16 cellular contexts compared by ENCODE assay signal in the genomic region with DNA sequence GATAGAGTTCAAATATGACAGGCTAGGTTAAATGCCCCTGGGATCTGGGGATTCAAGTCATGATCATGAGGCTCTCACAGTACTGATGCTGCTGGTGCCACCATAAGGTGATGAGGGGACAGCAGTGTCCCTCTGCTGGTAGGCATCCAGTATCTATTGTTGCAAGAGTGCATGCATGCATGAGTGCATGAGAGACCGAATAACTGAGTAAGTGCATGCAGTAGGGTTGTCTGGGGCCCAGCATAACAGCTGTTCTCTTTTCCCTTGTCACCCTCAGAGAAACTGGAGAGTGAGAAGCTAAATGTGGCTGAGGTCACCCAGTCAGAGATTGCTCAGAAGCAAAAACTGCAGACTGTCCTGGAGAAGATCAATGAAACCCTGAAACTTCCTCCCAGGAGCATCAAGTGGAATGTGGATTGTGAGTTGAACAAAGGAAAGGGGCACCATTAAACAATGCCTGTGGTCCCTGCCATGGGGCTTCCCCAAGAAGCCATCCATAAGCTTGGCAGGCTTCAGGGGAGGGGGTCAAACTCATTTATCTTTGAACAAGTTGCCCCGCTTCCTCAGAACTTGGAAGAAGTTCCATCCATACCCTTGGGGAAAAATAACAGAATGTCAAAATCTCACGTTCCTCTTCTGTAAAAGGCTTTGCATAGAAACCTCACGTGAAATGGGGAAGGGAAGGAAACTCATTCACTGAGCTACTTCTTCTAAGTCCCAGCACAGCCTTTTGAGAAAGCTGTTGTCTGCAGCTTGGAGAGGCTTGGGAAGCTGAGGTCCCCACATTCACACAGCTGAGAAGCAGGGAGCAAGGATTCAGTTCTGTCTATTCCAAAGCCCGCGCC.
A peak's percentile ranks its signal among the peaks of the same experiment; 100 is the strongest.
DNase-seq lines count a peak whose midpoint lies in the region; ATAC-seq and TF ChIP-seq lines count a peak whose summit lies in the region.
"Had no signal": no experiment of that assay in that cellular context is flagged by ENCODE, and none has a peak within 500 bp of the region (broad histone marks: within the 10 kb centered on the region; RNA-seq: fewer than 3 reads in every experiment).

No MANE protein-coding gene starts in this region.

- POLR2A ChIA-PET in A673 (lab: Charles Lee; ENCODE audit: low non-redundant PET), result no interaction called here
- POLR2A ChIA-PET in HEK293T (lab: Yijun Ruan, JAX), result no interaction called here

- intact Hi-C loops in A673 (cut with micrococcal nuclease; ENCODE audit: unreplicated experiment), result no loop called here

- no peak for ATAC-seq in HG03196 (IDR thresholded peaks at IDR 0.05; ENCODE audit: unreplicated experiment)
- ATAC-seq in stimulated activated naive B cell treated with anti-CD40 and anti-IgM and Interleukin-4, amounts not matched to agents 10 μg/mL and 1 μg/mL and 100 μg/mL, for 72 hours (replicated peaks), result no peak
- ATAC-seq: activated naive CD4-positive, alpha-beta T cell treated with anti-CD3 and anti-CD28 coated beads, Interleukin-2, amount 50 U/mL, for 72 hours had no signal

- TF ChIP-seq CTCF in A673 (conservative IDR thresholded peaks at IDR 0.05; ENCODE audit: low read depth, low read length) (0 out of 2 replicates have a peak, but pooled peaks have one; percentile 18), GM12864 (IDR thresholded peaks at IDR 0.05; ENCODE audit: low read depth, low read length, missing control alignments) (peak; percentile 12), progenitor cell of endocrine pancreas (IDR thresholded peaks at IDR 0.05; ENCODE audit: unreplicated experiment) (no peak)

- DNase-seq in A673 (ENCODE audit: low spot score), result peak; percentile 7
- DNase-seq in GM12864 (ENCODE audit: low read depth), result no peak
- peak; percentile 37 for DNase-seq in SK-MEL-5 (ENCODE audit: low read depth, low spot score)
- peak; percentile 6 for DNase-seq in kidney tubule cell (ENCODE audit: low spot score)
- no peak for DNase-seq in progenitor cell of endocrine pancreas (ENCODE audit: low spot score, unreplicated experiment)
- DNase-seq in stimulated activated naive B cell treated with anti-CD40 and anti-IgM and Interleukin-4, amounts not matched to agents 10 μg/mL and 1 μg/mL and 100 μg/mL, for 72 hours, result no peak
- DNase-seq in HEK293T (ENCODE audit: extremely low spot score), result no peak
- DNase-seq: activated CD8-positive, alpha-beta memory T cell treated with anti-CD3 and anti-CD28 coated beads for 24 hours; glutamatergic neuron; MV-4-11; T-helper 1 cell; transverse colon had no signal

- CTCF ChIA-PET in A673 (lab: Charles Lee) (no interaction called here), HEK293T (lab: Yijun Ruan, JAX) (no interaction called here)

- no peak overlapping the region for H3K27ac ChIP-seq in A673 (ENCODE audit: low read depth, low read length, poor library complexity, severe bottlenecking)
- H3K27ac ChIP-seq: transverse colon had no signal

- no peaks in the 10 kb centered on the region for H3K9me3 ChIP-seq in A673 (ENCODE audit: low read depth, low read length, poor library complexity, severe bottlenecking)
- H3K9me3 ChIP-seq: transverse colon had no signal

- BruUV-seq in A673 (replicated peaks; lab: Mats Ljungman, UMichigan), result no TSS peak

- no peaks in the 10 kb centered on the region for H3K4me1 Mint-ChIP-seq in progenitor cell of endocrine pancreas (ENCODE audit: low read depth)
- no peaks in the 10 kb centered on the region for H3K4me1 Mint-ChIP-seq in stimulated activated naive B cell treated with anti-CD40 and anti-IgM and Interleukin-4, amounts not matched to agents 10 μg/mL and 1 μg/mL and 100 μg/mL, for 72 hours
- H3K4me1 Mint-ChIP-seq: memory B cell had no signal

- H3K4me1 ChIP-seq in A673 (ENCODE audit: insufficient read depth, low read length, poor library complexity, severe bottlenecking), result no peaks in the 10 kb centered on the region
- H3K4me1 ChIP-seq: transverse colon had no signal

- in situ Hi-C loops in SK-MEL-5 (cut with HindIII; ENCODE audit: low pct_unique_long_range_greater_than_20kb, low sequenced_read_pairs), result no loop called here

- peaks cover 17% of the 10 kb centered on the region for H3K36me3 Mint-ChIP-seq in progenitor cell of endocrine pancreas (ENCODE audit: insufficient read depth)
- H3K36me3 Mint-ChIP-seq in stimulated activated naive B cell treated with anti-CD40 and anti-IgM and Interleukin-4, amounts not matched to agents 10 μg/mL and 1 μg/mL and 100 μg/mL, for 72 hours, result no peaks in the 10 kb centered on the region
- H3K36me3 Mint-ChIP-seq: activated naive CD4-positive, alpha-beta T cell treated with anti-CD3 and anti-CD28 coated beads, Interleukin-2, amount 50 U/mL, for 72 hours; memory B cell had no signal

- H3K9me3 Mint-ChIP-seq in progenitor cell of endocrine pancreas (ENCODE audit: low read depth), result no peaks in the 10 kb centered on the region
- no peaks in the 10 kb centered on the region for H3K9me3 Mint-ChIP-seq in stimulated activated naive B cell treated with anti-CD40 and anti-IgM and Interleukin-4, amounts not matched to agents 10 μg/mL and 1 μg/mL and 100 μg/mL, for 72 hours
- H3K9me3 Mint-ChIP-seq: activated naive CD4-positive, alpha-beta T cell treated with anti-CD3 and anti-CD28 coated beads, Interleukin-2, amount 50 U/mL, for 72 hours; dendritic cell treated with granulocyte-macrophage colony-stimulating factor and Interleukin-4, amounts not matched to agents 40 ng/mL and 50 ng/mL, for 4 days; memory B cell had no signal

- no peaks in the 10 kb centered on the region for H3K36me3 ChIP-seq in A673 (ENCODE audit: insufficient read depth, low read length, poor library complexity, severe bottlenecking)

- H3K27me3 ChIP-seq in A673 (replicated peaks; ENCODE audit: insufficient read depth, low read depth, low read length, poor library complexity), result no peaks in the 10 kb centered on the region
- H3K27me3 ChIP-seq: transverse colon had no signal

- no peak overlapping the region for H3K27ac Mint-ChIP-seq in progenitor cell of endocrine pancreas
- H3K27ac Mint-ChIP-seq in stimulated activated naive B cell treated with anti-CD40 and anti-IgM and Interleukin-4, amounts not matched to agents 10 μg/mL and 1 μg/mL and 100 μg/mL, for 72 hours, result no peak overlapping the region
- H3K27ac Mint-ChIP-seq: activated naive CD4-positive, alpha-beta T cell treated with anti-CD3 and anti-CD28 coated beads, Interleukin-2, amount 50 U/mL, for 72 hours; dendritic cell treated with granulocyte-macrophage colony-stimulating factor and Interleukin-4, amounts not matched to agents 40 ng/mL and 50 ng/mL, for 4 days; memory B cell had no signal

- H3K4me3 Mint-ChIP-seq in progenitor cell of endocrine pancreas (ENCODE audit: low read depth), result no peak overlapping the region
- no peak overlapping the region for H3K4me3 Mint-ChIP-seq in stimulated activated naive B cell treated with anti-CD40 and anti-IgM and Interleukin-4, amounts not matched to agents 10 μg/mL and 1 μg/mL and 100 μg/mL, for 72 hours
- H3K4me3 Mint-ChIP-seq: dendritic cell treated with granulocyte-macrophage colony-stimulating factor and Interleukin-4, amounts not matched to agents 40 ng/mL and 50 ng/mL, for 4 days; memory B cell had no signal

- H3K4me3 ChIP-seq in A673 (ENCODE audit: low read depth, low read length, poor library complexity, severe bottlenecking) (no peak overlapping the region), GM12864 (ENCODE audit: low read depth, low read length) (no peak overlapping the region)
- H3K4me3 ChIP-seq: transverse colon had no signal

- H3K27me3 Mint-ChIP-seq in progenitor cell of endocrine pancreas, result no peaks in the 10 kb centered on the region
- no peaks in the 10 kb centered on the region for H3K27me3 Mint-ChIP-seq in stimulated activated naive B cell treated with anti-CD40 and anti-IgM and Interleukin-4, amounts not matched to agents 10 μg/mL and 1 μg/mL and 100 μg/mL, for 72 hours
- H3K27me3 Mint-ChIP-seq: memory B cell had no signal

TF ChIP-seq in HEK293T, 16 proteins besides CTCF, POLR2A, EP300 and RAD21:
- TF ChIP-seq ARNT (IDR thresholded peaks at IDR 0.05), result no peak
TF ChIP-seq in HEK293T: peak in this region for 0.

Comparison
In these comparisons a context has a peak if more than half of its experiments do, and no peak if none do; other contexts are left out.
1. DNase-seq: peak in A673 (single experiment), SK-MEL-5 (single experiment) and kidney tubule cell (single experiment); none in GM12864 (single experiment), progenitor cell of endocrine pancreas (single experiment), stimulated activated naive B cell treated with anti-CD40 and anti-IgM and Interleukin-4, amounts not matched to agents 10 μg/mL and 1 μg/mL and 100 μg/mL, for 72 hours (single experiment) and HEK293T (single experiment).